26 cellular contexts compared by ENCODE assay signal in the genomic region with DNA sequence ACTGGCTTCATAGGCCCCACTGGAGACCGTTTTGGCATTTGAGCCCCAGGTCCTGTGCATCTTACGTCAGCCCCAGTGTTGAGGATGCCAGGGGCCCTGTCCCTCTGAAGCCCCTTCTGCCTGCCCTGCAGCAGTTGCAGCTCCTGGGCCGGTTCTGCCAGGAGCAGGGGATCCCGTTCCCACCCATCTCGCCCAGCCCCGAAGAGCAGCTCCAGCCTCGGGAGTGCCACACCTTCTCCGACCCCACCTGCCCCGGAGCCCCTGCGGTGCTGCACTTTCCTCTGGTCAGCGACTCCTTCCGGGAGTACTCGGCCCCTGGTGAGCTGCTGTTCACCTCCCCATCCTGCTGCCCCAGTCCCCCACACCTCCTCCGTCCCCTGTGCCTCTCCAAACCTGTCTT.
"Had no signal": no experiment of that assay in that cellular context is flagged by ENCODE, and none has a peak within 500 bp of the region (broad histone marks: within the 10 kb centered on the region; RNA-seq: fewer than 3 reads in every experiment).

No MANE protein-coding gene starts in this region.

- H3K27me3 ChIP-seq: testis, thyroid gland, tibial nerve, upper lobe of left lung, upper lobe of right lung, uterus, vagina had no signal

- H3K4me1 ChIP-seq: testis, transverse colon, upper lobe of right lung, uterus had no signal

- H3K9me3 Mint-ChIP-seq: stimulated activated effector memory CD8-positive, alpha-beta T cell treated with anti-CD3 and anti-CD28 coated beads, Interleukin-12 subunit alpha, Interleukin-12 subunit beta, amount 100 ng/mL, for 72 hours; stimulated activated memory B cell treated with anti-CD40 and anti-IgM and Interleukin-4, amounts not matched to agents 10 μg/mL and 1 μg/mL and 100 μg/mL, for 72 hours; stimulated activated naive CD8-positive, alpha-beta T cell treated with anti-CD3 and anti-CD28 coated beads, Interleukin-15, amount 100 ng/mL, for 72 hours; stimulated activated naive CD8-positive, alpha-beta T cell treated with anti-CD3 and anti-CD28 coated beads, Interleukin-15, Interleukin-2, amounts not matched to agents 100 ng/mL and 50 ng/mL, for 24 hours; type B pancreatic cell had no signal

- H3K36me3 ChIP-seq: uterus had no signal

- H3K4me3 ChIP-seq: stomach, suprapubic skin, testis, thoracic aorta, thyroid gland, tibial artery, tibial nerve, transverse colon, upper lobe of left lung, upper lobe of right lung, uterus, vagina had no signal

- H3K9me3 ChIP-seq: stomach, suprapubic skin, testis, thoracic aorta, thyroid gland, tibial artery, tibial nerve, transverse colon, upper lobe of left lung, upper lobe of right lung, uterus, vagina had no signal

- H3K27me3 Mint-ChIP-seq: stimulated activated naive CD8-positive, alpha-beta T cell treated with anti-CD3 and anti-CD28 coated beads, Interleukin-15, Interleukin-2, amounts not matched to agents 100 ng/mL and 50 ng/mL, for 24 hours; type B pancreatic cell had no signal

- DNase-seq: stimulated activated CD4-positive, alpha-beta T cell treated with anti-CD3 and anti-CD28 coated beads, Interleukin-2, amount 100 ng/mL, for 48 hours; stimulated activated CD4-positive, alpha-beta T cell treated with anti-CD3 and anti-CD28 coated beads, Interleukin-4, amount 100 ng/mL, for 1 hour; stimulated activated CD4-positive, alpha-beta T cell treated with anti-CD3 and anti-CD28 coated beads, Interleukin-4, amount 100 ng/mL, for 24 hours; stimulated activated CD4-positive, alpha-beta T cell treated with anti-CD3 and anti-CD28 coated beads, Interleukin-4, amount 100 ng/mL, for 4 hours; stimulated activated CD8-positive, alpha-beta memory T cell treated with anti-CD3 and anti-CD28 coated beads, Interleukin-4, amount 100 ng/mL, for 48 hours; stimulated activated naive CD4-positive, alpha-beta T cell; stimulated activated naive CD4-positive, alpha-beta T cell treated with Interleukin-2 at 50 U/mL for 16 hours; stimulated activated naive CD8-positive, alpha-beta T cell treated with anti-CD3 and anti-CD28 coated beads, Interleukin-15, amount 100 ng/mL, for 72 hours; stimulated activated naive CD8-positive, alpha-beta T cell treated with anti-CD3 and anti-CD28 coated beads, Interleukin-15, Interleukin-2, amounts not matched to agents 100 U/mL and 50 U/mL, for 24 hours; stomach; testis; thyroid gland; tibial artery; transverse colon; trophoblast cell; upper lobe of right lung; uterus had no signal

- H3K27ac Mint-ChIP-seq: stimulated activated memory B cell treated with anti-CD40 and anti-IgM and Interleukin-4, amounts not matched to agents 10 μg/mL and 1 μg/mL and 100 μg/mL, for 72 hours; stimulated activated naive CD8-positive, alpha-beta T cell treated with anti-CD3 and anti-CD28 coated beads, Interleukin-15, Interleukin-2, amounts not matched to agents 100 ng/mL and 50 ng/mL, for 24 hours; type B pancreatic cell had no signal

- ATAC-seq: stimulated activated effector memory CD8-positive, alpha-beta T cell treated with anti-CD3 and anti-CD28 coated beads, Interleukin-12 subunit alpha, Interleukin-12 subunit beta, amount 100 ng/mL, for 72 hours; stimulated activated memory B cell treated with anti-CD40 and anti-IgM and Interleukin-4, amounts not matched to agents 10 μg/mL and 1 μg/mL and 100 μg/mL, for 72 hours; stimulated activated naive CD8-positive, alpha-beta T cell treated with anti-CD3 and anti-CD28 coated beads, Interleukin-15, amount 100 ng/mL, for 72 hours; stimulated activated naive CD8-positive, alpha-beta T cell treated with anti-CD3 and anti-CD28 coated beads, Interleukin-15, Interleukin-2, amounts not matched to agents 100 U/mL and 50 U/mL, for 24 hours; upper lobe of right lung had no signal

- H3K27ac ChIP-seq: stomach, suprapubic skin, testis, thoracic aorta, thyroid gland, tibial artery, transverse colon, upper lobe of left lung, upper lobe of right lung, uterus, vagina had no signal

- H3K4me3 Mint-ChIP-seq: stimulated activated effector memory CD8-positive, alpha-beta T cell treated with anti-CD3 and anti-CD28 coated beads, Interleukin-12 subunit alpha, Interleukin-12 subunit beta, amount 100 ng/mL, for 72 hours; stimulated activated memory B cell treated with anti-CD40 and anti-IgM and Interleukin-4, amounts not matched to agents 10 μg/mL and 1 μg/mL and 100 μg/mL, for 72 hours; stimulated activated naive CD8-positive, alpha-beta T cell treated with anti-CD3 and anti-CD28 coated beads, Interleukin-15, amount 100 ng/mL, for 72 hours; stimulated activated naive CD8-positive, alpha-beta T cell treated with anti-CD3 and anti-CD28 coated beads, Interleukin-15, Interleukin-2, amounts not matched to agents 100 ng/mL and 50 ng/mL, for 24 hours; type B pancreatic cell had no signal
